In genomic region chr11:102238287-102238894, GRCh38 we compare ENCODE assay signal across 25 cellular contexts.
A peak's percentile ranks its signal among the peaks of the same experiment; 100 is the strongest.
DNase-seq lines count a peak whose midpoint lies in the region; ATAC-seq and TF ChIP-seq lines count a peak whose summit lies in the region.
"Had no signal": no experiment of that assay in that cellular context is flagged by ENCODE, and none has a peak within 500 bp of the region (broad histone marks: within the 10 kb centered on the region; RNA-seq: fewer than 3 reads in every experiment).

No MANE protein-coding gene starts in this region.

- H3K36me3 ChIP-seq in mammary epithelial cell (ENCODE audit: insufficient read depth, low read length) = peaks cover 2% of the 10 kb centered on the region
- no peaks in the 10 kb centered on the region for H3K36me3 ChIP-seq in breast epithelium
- peaks cover 6% of the 10 kb centered on the region; the same call in 1 of the 2 replicates for H3K36me3 ChIP-seq in RWPE2 (ENCODE audit: low read depth)
- peaks cover 0 to 2% (median 0%) of the 10 kb centered on the region in 5 donors for H3K36me3 ChIP-seq in subcutaneous abdominal adipose tissue (ENCODE audit: control insufficient read depth in 5 of 5, insufficient read depth in 5 of 5, low read length in 5 of 5)
- H3K36me3 ChIP-seq: BLaER1 had no signal

- no peaks in the 10 kb centered on the region for H3K79me2 ChIP-seq in mammary epithelial cell (ENCODE audit: insufficient read depth, low read length)

- peaks cover 13% of the 10 kb centered on the region for H3K4me1 ChIP-seq in mammary epithelial cell (ENCODE audit: insufficient read depth, low read length)
- H3K4me1 ChIP-seq in breast epithelium = no peaks in the 10 kb centered on the region
- H3K4me1 ChIP-seq in RWPE2 (ENCODE audit: insufficient read depth, poor library complexity, severe bottlenecking) = peaks cover 11% of the 10 kb centered on the region
- H3K4me1 ChIP-seq in subcutaneous abdominal adipose tissue (ENCODE audit: control insufficient read depth in 5 of 5, insufficient read depth in 5 of 5, low read length in 5 of 5) = peaks cover 4 to 52% (median 24%) of the 10 kb centered on the region in 5 donors

- no peak for TF ChIP-seq CTCF in mammary epithelial cell (conservative IDR thresholded peaks at IDR 0.05 in 1 of 2, IDR thresholded peaks at IDR 0.05 in 1 of 2; ENCODE audit: extremely low read depth in 1 of 2, insufficient read depth in 1 of 2, low read depth in 1 of 2, low read length in 2 of 2)
- TF ChIP-seq CTCF in breast epithelium (IDR thresholded peaks at IDR 0.05) = no peak
- no peak for TF ChIP-seq CTCF in RWPE2 (IDR thresholded peaks at IDR 0.05; ENCODE audit: poor library complexity, severe bottlenecking)

- H3K27me3 ChIP-seq in mammary epithelial cell (ENCODE audit: insufficient read depth, low read length) = no peaks in the 10 kb centered on the region
- no peaks in the 10 kb centered on the region for H3K27me3 ChIP-seq in breast epithelium
- H3K27me3 ChIP-seq in RWPE2 (ENCODE audit: insufficient read depth, poor library complexity, severe bottlenecking) = no peaks in the 10 kb centered on the region
- no peaks in the 10 kb centered on the region for H3K27me3 ChIP-seq in subcutaneous abdominal adipose tissue (ENCODE audit: control insufficient read depth in 5 of 5, insufficient read depth in 4 of 5, low read length in 5 of 5)
- H3K27me3 ChIP-seq: BLaER1 had no signal

- no peak overlapping the region for H3K4me2 ChIP-seq in mammary epithelial cell (ENCODE audit: insufficient read depth, low read depth, low read length)

- dilution Hi-C loops in mammary epithelial cell (cut with HindIII; ENCODE audit: low sequenced_read_pairs) = no loop called here

- no peak overlapping the region for H3K9ac ChIP-seq in mammary epithelial cell (ENCODE audit: insufficient read depth, low read length)
- no peak overlapping the region for H3K9ac ChIP-seq in subcutaneous abdominal adipose tissue (ENCODE audit: low read length in 5 of 5)
- H3K9ac ChIP-seq: BLaER1 had no signal

- intact Hi-C loops in mammary epithelial cell (cut with micrococcal nuclease) (no loop called here), breast epithelium (cut with DNase I; ENCODE audit: low total_unique reads) (no loop called here)

- 100% methylated on average over 1 of the region's 1 CpG for WGBS in mammary epithelial cell (ENCODE audit: low coverage, missing lambda C conversion rate)

- H3K9me3 ChIP-seq in mammary epithelial cell (replicated peaks; ENCODE audit: insufficient read depth, low read length) = no peaks in the 10 kb centered on the region
- H3K9me3 ChIP-seq in breast epithelium = no peaks in the 10 kb centered on the region
- no peaks in the 10 kb centered on the region for H3K9me3 ChIP-seq in RWPE2 (ENCODE audit: severe bottlenecking)
- H3K9me3 ChIP-seq in subcutaneous abdominal adipose tissue (ENCODE audit: control insufficient read depth in 5 of 5, low read length in 5 of 5) = no peaks in the 10 kb centered on the region
- H3K9me3 ChIP-seq: BLaER1 had no signal

- H3K4me3 ChIP-seq in mammary epithelial cell (replicated peaks in 1 of 3; ENCODE audit: insufficient read depth in 1 of 3, low read depth in 2 of 3, low read length in 3 of 3) = no peak overlapping the region
- H3K4me3 ChIP-seq in breast epithelium = no peak overlapping the region
- no peak overlapping the region for H3K4me3 ChIP-seq in RWPE2 (ENCODE audit: severe bottlenecking)
- no peak overlapping the region for H3K4me3 ChIP-seq in subcutaneous abdominal adipose tissue (ENCODE audit: low read depth in 1 of 5, low read length in 5 of 5)
- H3K4me3 ChIP-seq: BLaER1, K562 had no signal

- no peak overlapping the region for H2AFZ ChIP-seq in mammary epithelial cell (ENCODE audit: low read depth, low read length)

- H4K20me1 ChIP-seq in mammary epithelial cell (ENCODE audit: insufficient read depth, low read length) = no peaks in the 10 kb centered on the region
- H4K20me1 ChIP-seq: BLaER1 had no signal

- CTCF ChIA-PET in mammary epithelial cell (lab: Charles Lee; ENCODE audit: low non-redundant PET) = interaction anchor here (0.7 kb wide), 1 partner anchor 11 kb away, joined by 6 read pairs; no protein-coding TSS in a partner anchor

- ATAC-seq in RWPE2 (ENCODE audit: low read depth) (no peak; the same call in 1 of the 3 replicates), GM19397 (IDR thresholded peaks at IDR 0.05; ENCODE audit: unreplicated experiment) (no peak)
- ATAC-seq: K562 had no signal

- no peak overlapping the region for H3K27ac ChIP-seq in mammary epithelial cell (ENCODE audit: insufficient read depth, low read depth, low read length)
- no peak overlapping the region for H3K27ac ChIP-seq in breast epithelium
- peak overlapping the region; percentile 16 for H3K27ac ChIP-seq in RWPE2 (ENCODE audit: poor library complexity, severe bottlenecking)
- H3K27ac ChIP-seq in subcutaneous abdominal adipose tissue (ENCODE audit: low read depth, low read length) = peak overlapping the region; percentile 67
- H3K27ac ChIP-seq: 22Rv1, BLaER1 had no signal

- DNase-seq in mammary epithelial cell = peak; percentile 30
- no peak for DNase-seq in breast epithelium (ENCODE audit: low spot score in 2 of 2)
- no peak for DNase-seq in RWPE2 (ENCODE audit: low spot score)
- peak; percentile 63 for DNase-seq in kidney tubule cell (ENCODE audit: low spot score)
- DNase-seq in GM19238 (ENCODE audit: insufficient read length, low spot score) = no peak
- DNase-seq in cerebellar nuclear complex (lab: John Stamatoyannopoulos, UW) = no peak
- DNase-seq: ACHN; CD4-positive, alpha-beta T cell; COR-L47; DMS 273 treated with DMSO at 0.1 percent for 48 hours; MM.1S; NCI-H1048; NCI-H1417 treated with DMSO at 0.1 percent for 48 hours; NCI-H187; NCI-H2107; NCI-H446 treated with DMSO at 0.1 percent for 48 hours; NCI-H526 treated with DMSO at 0.1 percent for 48 hours; OCI-M1; RPMI8226; SHP77 treated with DMSO at 0.1 percent for 48 hours had no signal

- no TSS peak for BruUV-seq in mammary epithelial cell (replicated peaks; lab: Mats Ljungman, UMichigan)

- TF ChIP-seq POLR2A in breast epithelium (IDR thresholded peaks at IDR 0.05) = no peak

- in situ Hi-C loops in mammary epithelial cell (cut with MboI; ENCODE audit: low sequenced_read_pairs in 2 of 2) = no loop called here

Comparison
In these comparisons a context has a peak if more than half of its experiments do, and no peak if none do; other contexts are left out.
1. DNase-seq: peak in mammary epithelial cell (single experiment) and kidney tubule cell (single experiment); none in breast epithelium (0 of 2), RWPE2 (single experiment), GM19238 (single experiment) and cerebellar nuclear complex (0 of 2).
2. H3K27ac ChIP-seq: peak in RWPE2 (single experiment) and subcutaneous abdominal adipose tissue (single experiment); none in mammary epithelial cell (single experiment) and breast epithelium (0 of 2).